Comparison of ENCODE assay signal across 2 cellular contexts in genomic region chr5:1000831-1001230, GRCh38. TPM values are rescaled to one million over a fixed set of nuclear protein-coding genes. Genes with fewer than 3 reads are reported as not detected.
"Had no signal": no experiment of that assay in that cellular context is flagged by ENCODE, and none has a peak within 500 bp of the region (broad histone marks: within the 10 kb centered on the region; RNA-seq: fewer than 3 reads in every experiment).

No MANE protein-coding gene starts in this region.

RNA-seq across cellular contexts. Expression of gene NKD2, which starts 7.8 kb away (rescaled TPM):
- total RNA-seq: gastrocnemius medialis had no signal
- polyA plus RNA-seq: keratinocyte had no signal
